8 cellular contexts compared by ENCODE assay signal in genomic region chr12:124906606-124907261, GRCh38. TPM values are rescaled to one million over a fixed set of nuclear protein-coding genes. Genes with fewer than 3 reads are reported as not detected.
DNase-seq lines count a peak whose midpoint lies in the region; ATAC-seq and TF ChIP-seq lines count a peak whose summit lies in the region.

No MANE protein-coding gene starts in this region.

- H3K36me3 ChIP-seq in RWPE2 (ENCODE audit: low read depth) (peaks cover 10% of the 10 kb centered on the region), ascending aorta (peaks cover 9 to 18% of the 10 kb centered on the region in 2 donors)

- DNase-seq in RWPE2 (ENCODE audit: low spot score), result peak; percentile 86
- DNase-seq in ascending aorta (ENCODE audit: low spot score in 2 of 2), result peak; percentile 55 to 95
- DNase-seq in hepatic stellate cell (ENCODE audit: low spot score), result peak; percentile 78
- DNase-seq in stimulated activated CD4-positive, alpha-beta T cell treated with anti-CD3 and anti-CD28 coated beads, Interleukin-12 subunit alpha, Interleukin-12 subunit beta, amount 100 ng/mL, for 48 hours (ENCODE audit: low read depth in 2 of 3, low spot score in 1 of 3), result peak; percentile 76 to 99 (median 81)
- DNase-seq in NCI-H526 (lab: John Stamatoyannopoulos, UW), result no peak

- H3K4me3 ChIP-seq in RWPE2 (ENCODE audit: severe bottlenecking) (no peak overlapping the region), ascending aorta (no peak overlapping the region)

- peak; percentile 78 for ATAC-seq in HG02678 (IDR thresholded peaks at IDR 0.05; ENCODE audit: unreplicated experiment)
- ATAC-seq in RWPE2 (ENCODE audit: low read depth), result peak; percentile 22
- ATAC-seq in HG03025 (IDR thresholded peaks at IDR 0.05; ENCODE audit: low FRiP score, unreplicated experiment), result no peak

- intact Hi-C loops in ascending aorta (cut with DNase I), result loop anchor here (1.0 to 10.0 kb wide), 5 partner anchors 30 to 872 kb away; partner anchors contain the start of gene AACS

- TF ChIP-seq CTCF in GM12873 (IDR thresholded peaks at IDR 0.05; ENCODE audit: insufficient read depth, low read depth, low read length, missing control alignments) (peak; percentile 98), RWPE2 (IDR thresholded peaks at IDR 0.05; ENCODE audit: poor library complexity, severe bottlenecking) (peak; percentile 99), ascending aorta (IDR thresholded peaks at IDR 0.05) (peak; percentile 95 to 98 (median 96))

- H3K4me1 ChIP-seq in RWPE2 (ENCODE audit: insufficient read depth, poor library complexity, severe bottlenecking) (peaks cover 18% of the 10 kb centered on the region), ascending aorta (peaks cover 0 to 30% of the 10 kb centered on the region in 2 donors)

- H3K27ac ChIP-seq in RWPE2 (ENCODE audit: poor library complexity, severe bottlenecking), result peak overlapping the region; percentile 58
- no peak overlapping the region for H3K27ac ChIP-seq in ascending aorta

- H3K9me3 ChIP-seq in RWPE2 (ENCODE audit: severe bottlenecking), result no peaks in the 10 kb centered on the region
- peaks cover 0 to 15% of the 10 kb centered on the region in 2 donors for H3K9me3 ChIP-seq in ascending aorta

- H3K27me3 ChIP-seq in RWPE2 (ENCODE audit: insufficient read depth, poor library complexity, severe bottlenecking) (no peaks in the 10 kb centered on the region), ascending aorta (no peaks in the 10 kb centered on the region)

RNA-seq across cellular contexts. Expression of gene UBC, which starts 7.7 kb away (rescaled TPM):
- 1,347 TPM for total RNA-seq in ascending aorta

RNA-seq across cellular contexts. Expression of gene SCARB1, which starts 43.1 kb away (rescaled TPM):
- total RNA-seq in ascending aorta, result 81.1 TPM

Comparison
In these comparisons a context has a peak if more than half of its experiments do, and no peak if none do; other contexts are left out.
1. DNase-seq: peak in RWPE2 (single experiment), ascending aorta (2 of 2), hepatic stellate cell (single experiment) and stimulated activated CD4-positive, alpha-beta T cell treated with anti-CD3 and anti-CD28 coated beads, Interleukin-12 subunit alpha, Interleukin-12 subunit beta, amount 100 ng/mL, for 48 hours (3 of 3); none in NCI-H526 (0 of 2).
2. Peak in every context shown above with its lines, with median percentiles within 50 percentile points of each other: CTCF ChIP-seq.